Comparison of ENCODE assay signal across 7 cellular contexts in genomic region chrX:132584936-132585335, GRCh38.
"Had no signal": no experiment of that assay in that cellular context is flagged by ENCODE, and none has a peak within 500 bp of the region (broad histone marks: within the 10 kb centered on the region; RNA-seq: fewer than 3 reads in every experiment).

No MANE protein-coding gene starts in this region.

- H3K4me3 ChIP-seq: K562 had no signal

- DNase-seq: IMR-90, KBM-7, KG1 had no signal

- H3K27ac ChIP-seq: HL-60 had no signal

- H3K27ac Mint-ChIP-seq: IgD-negative memory B cell had no signal

- ATAC-seq: HepG2, K562 had no signal
